In the genomic region with DNA sequence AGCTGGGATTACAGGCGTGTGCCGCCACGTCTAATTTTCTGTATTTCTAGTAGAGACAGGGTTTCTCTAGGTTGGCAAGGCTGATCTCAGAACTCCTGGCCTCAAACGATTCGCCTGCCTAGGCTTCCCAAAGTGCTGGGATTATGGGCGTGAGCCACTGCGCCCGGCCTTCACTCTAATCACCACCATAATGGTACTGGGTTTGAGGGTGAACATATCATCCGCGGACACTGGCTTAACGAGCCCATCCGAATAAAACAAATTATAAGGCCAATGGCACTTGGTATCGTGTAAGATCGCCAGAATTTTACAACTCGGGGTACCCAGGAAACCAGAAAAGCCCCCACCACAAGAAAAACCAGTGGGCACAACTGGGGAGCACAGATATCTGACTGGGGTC, we compare ENCODE assay signal across 1 cellular context.
TF ChIP-seq lines count a peak whose summit lies in the region.

No MANE protein-coding gene starts in this region.

TF ChIP-seq in GM23338, 12 proteins besides CTCF, POLR2A, EP300 and RAD21 (continued from another document):
- TF ChIP-seq, protein P1, sequence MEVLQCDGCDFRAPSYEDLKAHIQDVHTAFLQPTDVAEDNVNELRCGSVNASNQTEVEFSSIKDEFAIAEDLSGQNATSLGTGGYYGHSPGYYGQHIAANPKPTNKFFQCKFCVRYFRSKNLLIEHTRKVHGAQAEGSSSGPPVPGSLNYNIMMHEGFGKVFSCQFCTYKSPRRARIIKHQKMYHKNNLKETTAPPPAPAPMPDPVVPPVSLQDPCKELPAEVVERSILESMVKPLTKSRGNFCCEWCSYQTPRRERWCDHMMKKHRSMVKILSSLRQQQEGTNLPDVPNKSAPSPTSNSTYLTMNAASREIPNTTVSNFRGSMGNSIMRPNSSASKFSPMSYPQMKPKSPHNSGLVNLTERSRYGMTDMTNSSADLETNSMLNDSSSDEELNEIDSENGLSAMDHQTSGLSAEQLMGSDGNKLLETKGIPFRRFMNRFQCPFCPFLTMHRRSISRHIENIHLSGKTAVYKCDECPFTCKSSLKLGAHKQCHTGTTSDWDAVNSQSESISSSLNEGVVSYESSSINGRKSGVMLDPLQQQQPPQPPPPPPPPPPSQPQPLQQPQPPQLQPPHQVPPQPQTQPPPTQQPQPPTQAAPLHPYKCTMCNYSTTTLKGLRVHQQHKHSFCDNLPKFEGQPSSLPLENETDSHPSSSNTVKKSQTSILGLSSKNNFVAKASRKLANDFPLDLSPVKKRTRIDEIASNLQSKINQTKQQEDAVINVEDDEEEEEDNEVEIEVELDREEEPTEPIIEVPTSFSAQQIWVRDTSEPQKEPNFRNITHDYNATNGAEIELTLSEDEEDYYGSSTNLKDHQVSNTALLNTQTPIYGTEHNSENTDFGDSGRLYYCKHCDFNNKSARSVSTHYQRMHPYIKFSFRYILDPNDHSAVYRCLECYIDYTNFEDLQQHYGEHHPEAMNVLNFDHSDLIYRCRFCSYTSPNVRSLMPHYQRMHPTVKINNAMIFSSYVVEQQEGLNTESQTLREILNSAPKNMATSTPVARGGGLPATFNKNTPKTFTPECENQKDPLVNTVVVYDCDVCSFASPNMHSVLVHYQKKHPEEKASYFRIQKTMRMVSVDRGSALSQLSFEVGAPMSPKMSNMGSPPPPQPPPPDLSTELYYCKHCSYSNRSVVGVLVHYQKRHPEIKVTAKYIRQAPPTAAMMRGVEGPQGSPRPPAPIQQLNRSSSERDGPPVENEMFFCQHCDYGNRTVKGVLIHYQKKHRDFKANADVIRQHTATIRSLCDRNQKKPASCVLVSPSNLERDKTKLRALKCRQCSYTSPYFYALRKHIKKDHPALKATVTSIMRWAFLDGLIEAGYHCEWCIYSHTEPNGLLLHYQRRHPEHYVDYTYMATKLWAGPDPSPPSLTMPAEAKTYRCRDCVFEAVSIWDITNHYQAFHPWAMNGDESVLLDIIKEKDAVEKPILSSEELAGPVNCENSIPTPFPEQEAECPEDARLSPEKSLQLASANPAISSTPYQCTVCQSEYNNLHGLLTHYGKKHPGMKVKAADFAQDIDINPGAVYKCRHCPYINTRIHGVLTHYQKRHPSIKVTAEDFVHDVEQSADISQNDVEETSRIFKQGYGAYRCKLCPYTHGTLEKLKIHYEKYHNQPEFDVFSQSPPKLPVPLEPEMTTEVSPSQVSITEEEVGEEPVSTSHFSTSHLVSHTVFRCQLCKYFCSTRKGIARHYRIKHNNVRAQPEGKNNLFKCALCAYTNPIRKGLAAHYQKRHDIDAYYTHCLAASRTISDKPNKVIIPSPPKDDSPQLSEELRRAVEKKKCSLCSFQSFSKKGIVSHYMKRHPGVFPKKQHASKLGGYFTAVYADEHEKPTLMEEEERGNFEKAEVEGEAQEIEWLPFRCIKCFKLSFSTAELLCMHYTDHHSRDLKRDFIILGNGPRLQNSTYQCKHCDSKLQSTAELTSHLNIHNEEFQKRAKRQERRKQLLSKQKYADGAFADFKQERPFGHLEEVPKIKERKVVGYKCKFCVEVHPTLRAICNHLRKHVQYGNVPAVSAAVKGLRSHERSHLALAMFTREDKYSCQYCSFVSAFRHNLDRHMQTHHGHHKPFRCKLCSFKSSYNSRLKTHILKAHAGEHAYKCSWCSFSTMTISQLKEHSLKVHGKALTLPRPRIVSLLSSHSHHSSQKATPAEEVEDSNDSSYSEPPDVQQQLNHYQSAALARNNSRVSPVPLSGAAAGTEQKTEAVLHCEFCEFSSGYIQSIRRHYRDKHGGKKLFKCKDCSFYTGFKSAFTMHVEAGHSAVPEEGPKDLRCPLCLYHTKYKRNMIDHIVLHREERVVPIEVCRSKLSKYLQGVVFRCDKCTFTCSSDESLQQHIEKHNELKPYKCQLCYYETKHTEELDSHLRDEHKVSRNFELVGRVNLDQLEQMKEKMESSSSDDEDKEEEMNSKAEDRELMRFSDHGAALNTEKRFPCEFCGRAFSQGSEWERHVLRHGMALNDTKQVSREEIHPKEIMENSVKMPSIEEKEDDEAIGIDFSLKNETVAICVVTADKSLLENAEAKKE (CRISPR knock-in tag; IDR thresholded peaks at IDR 0.05): no peak
- TF ChIP-seq NANOG (IDR thresholded peaks at IDR 0.05; ENCODE audit: borderline replicate concordance) (no peak), EZH2 (IDR thresholded peaks at IDR 0.05; ENCODE audit: low read depth, unreplicated experiment) (no peak), ZNF114 (CRISPR knock-in tag; IDR thresholded peaks at IDR 0.05) (no peak), POLR2AphosphoS5 (IDR thresholded peaks at IDR 0.05; ENCODE audit: low read depth) (no peak), CREB1 (CRISPR knock-in tag; IDR thresholded peaks at IDR 0.05; ENCODE audit: low read depth) (no peak), EZH2phosphoT487 (IDR thresholded peaks at IDR 0.05; ENCODE audit: unreplicated experiment) (no peak), JUNB (IDR thresholded peaks at IDR 0.05; ENCODE audit: unreplicated experiment) (no peak)
- TF ChIP-seq, protein P2, sequence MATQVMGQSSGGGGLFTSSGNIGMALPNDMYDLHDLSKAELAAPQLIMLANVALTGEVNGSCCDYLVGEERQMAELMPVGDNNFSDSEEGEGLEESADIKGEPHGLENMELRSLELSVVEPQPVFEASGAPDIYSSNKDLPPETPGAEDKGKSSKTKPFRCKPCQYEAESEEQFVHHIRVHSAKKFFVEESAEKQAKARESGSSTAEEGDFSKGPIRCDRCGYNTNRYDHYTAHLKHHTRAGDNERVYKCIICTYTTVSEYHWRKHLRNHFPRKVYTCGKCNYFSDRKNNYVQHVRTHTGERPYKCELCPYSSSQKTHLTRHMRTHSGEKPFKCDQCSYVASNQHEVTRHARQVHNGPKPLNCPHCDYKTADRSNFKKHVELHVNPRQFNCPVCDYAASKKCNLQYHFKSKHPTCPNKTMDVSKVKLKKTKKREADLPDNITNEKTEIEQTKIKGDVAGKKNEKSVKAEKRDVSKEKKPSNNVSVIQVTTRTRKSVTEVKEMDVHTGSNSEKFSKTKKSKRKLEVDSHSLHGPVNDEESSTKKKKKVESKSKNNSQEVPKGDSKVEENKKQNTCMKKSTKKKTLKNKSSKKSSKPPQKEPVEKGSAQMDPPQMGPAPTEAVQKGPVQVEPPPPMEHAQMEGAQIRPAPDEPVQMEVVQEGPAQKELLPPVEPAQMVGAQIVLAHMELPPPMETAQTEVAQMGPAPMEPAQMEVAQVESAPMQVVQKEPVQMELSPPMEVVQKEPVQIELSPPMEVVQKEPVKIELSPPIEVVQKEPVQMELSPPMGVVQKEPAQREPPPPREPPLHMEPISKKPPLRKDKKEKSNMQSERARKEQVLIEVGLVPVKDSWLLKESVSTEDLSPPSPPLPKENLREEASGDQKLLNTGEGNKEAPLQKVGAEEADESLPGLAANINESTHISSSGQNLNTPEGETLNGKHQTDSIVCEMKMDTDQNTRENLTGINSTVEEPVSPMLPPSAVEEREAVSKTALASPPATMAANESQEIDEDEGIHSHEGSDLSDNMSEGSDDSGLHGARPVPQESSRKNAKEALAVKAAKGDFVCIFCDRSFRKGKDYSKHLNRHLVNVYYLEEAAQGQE (IDR thresholded peaks at IDR 0.05; ENCODE audit: unreplicated experiment): no peak
- TF ChIP-seq, protein P3, sequence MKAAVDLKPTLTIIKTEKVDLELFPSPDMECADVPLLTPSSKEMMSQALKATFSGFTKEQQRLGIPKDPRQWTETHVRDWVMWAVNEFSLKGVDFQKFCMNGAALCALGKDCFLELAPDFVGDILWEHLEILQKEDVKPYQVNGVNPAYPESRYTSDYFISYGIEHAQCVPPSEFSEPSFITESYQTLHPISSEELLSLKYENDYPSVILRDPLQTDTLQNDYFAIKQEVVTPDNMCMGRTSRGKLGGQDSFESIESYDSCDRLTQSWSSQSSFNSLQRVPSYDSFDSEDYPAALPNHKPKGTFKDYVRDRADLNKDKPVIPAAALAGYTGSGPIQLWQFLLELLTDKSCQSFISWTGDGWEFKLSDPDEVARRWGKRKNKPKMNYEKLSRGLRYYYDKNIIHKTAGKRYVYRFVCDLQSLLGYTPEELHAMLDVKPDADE (IDR thresholded peaks at IDR 0.05): no peak
